1 cellular context compared by ENCODE assay signal in genomic region chr16:89054714-89055113, GRCh38.
TF ChIP-seq lines count a peak whose summit lies in the region.

No MANE protein-coding gene starts in this region.

TF ChIP-seq in HepG2, 621 proteins besides CTCF, POLR2A, EP300 and RAD21:
- TF ChIP-seq AGO2 (optimal IDR thresholded peaks at IDR 0.05; ENCODE audit: low read depth, low read length) (peak; percentile 59), NR1H2 (CRISPR knock-in tag; IDR thresholded peaks at IDR 0.05; ENCODE audit: borderline replicate concordance, low read depth) (no peak), AGO1 (IDR thresholded peaks at IDR 0.05; ENCODE audit: low read depth, low read length, poor library complexity, severe bottlenecking) (peak; percentile 10), MTF2 (CRISPR knock-in tag; IDR thresholded peaks at IDR 0.05; ENCODE audit: borderline replicate concordance) (0 out of 2 replicates have a peak, but pooled peaks have one; percentile 19), ZNF451 (CRISPR knock-in tag; IDR thresholded peaks at IDR 0.05) (no peak)
